Comparison of ENCODE assay signal across 8 cellular contexts in genomic region chr14:72892879-72893635, GRCh38. TPM values are rescaled to one million over a fixed set of nuclear protein-coding genes. Genes with fewer than 3 reads are reported as not detected.
DNase-seq lines count a peak whose midpoint lies in the region; ATAC-seq, FAIRE-seq and TF ChIP-seq lines count a peak whose summit lies in the region.

No MANE protein-coding gene starts in this region.

- peak overlapping the region; percentile 80 for H3K4me3 ChIP-seq in AG04449 (ENCODE audit: low read depth, low read length)
- peak overlapping the region; percentile 72 to 89 for H3K4me3 ChIP-seq in gastroesophageal sphincter
- H3K4me3 ChIP-seq in neuronal stem cell (ENCODE audit: low read length in 2 of 2) = peak overlapping the region; percentile 61 to 79

- H4K8ac ChIP-seq in neuronal stem cell (ENCODE audit: low read depth, low read length) = no peak overlapping the region

- no peak for DNase-seq in AG04449 (ENCODE audit: low read depth, low spot score)
- DNase-seq in neuronal stem cell (ENCODE audit: low spot score) = no peak
- no peak for DNase-seq in urothelium cell line (ENCODE audit: low spot score)
- DNase-seq in NCI-H187 (lab: John Stamatoyannopoulos, UW) = no peak

- no peak overlapping the region for H3K4ac ChIP-seq in neuronal stem cell (ENCODE audit: low read length)

- no peak for TF ChIP-seq POLR2A in gastroesophageal sphincter (IDR thresholded peaks at IDR 0.05)

- peak overlapping the region; percentile 31 for H3K18ac ChIP-seq in neuronal stem cell (ENCODE audit: low read length)

- ATAC-seq in GM18867 (IDR thresholded peaks at IDR 0.05; ENCODE audit: unreplicated experiment) (peak; percentile 12), gastroesophageal sphincter (peak; percentile 26)
- ATAC-seq in activated T-helper 17 cell treated with anti-CD3 and anti-CD28 coated beads, Interleukin-2, amount 50 U/mL, for 72 hours (replicated peaks) = peak; percentile 17

- peak overlapping the region; percentile 48 for H3K23ac ChIP-seq in neuronal stem cell (ENCODE audit: low read depth, low read length, poor library complexity)

- TF ChIP-seq EP300 in gastroesophageal sphincter (IDR thresholded peaks at IDR 0.05) = no peak

- no peaks in the 10 kb centered on the region for H3K9me3 Mint-ChIP-seq in activated T-helper 17 cell treated with anti-CD3 and anti-CD28 coated beads, Interleukin-2, amount 50 U/mL, for 72 hours

- no peak for TF ChIP-seq CTCF in AG04449 (IDR thresholded peaks at IDR 0.05; ENCODE audit: insufficient read depth, low read length, missing control alignments)
- no peak for TF ChIP-seq CTCF in gastroesophageal sphincter (IDR thresholded peaks at IDR 0.05)

- peak overlapping the region; percentile 51 for H3K9ac ChIP-seq in neuronal stem cell (ENCODE audit: low read depth, low read length, poor library complexity)

- H3K36me3 Mint-ChIP-seq in activated T-helper 17 cell treated with anti-CD3 and anti-CD28 coated beads, Interleukin-2, amount 50 U/mL, for 72 hours (ENCODE audit: low read depth) = no peaks in the 10 kb centered on the region

- H3K27ac Mint-ChIP-seq in activated T-helper 17 cell treated with anti-CD3 and anti-CD28 coated beads, Interleukin-2, amount 50 U/mL, for 72 hours = peak overlapping the region; percentile 85

- H3K4me3 Mint-ChIP-seq in activated T-helper 17 cell treated with anti-CD3 and anti-CD28 coated beads, Interleukin-2, amount 50 U/mL, for 72 hours = peak overlapping the region; percentile 87

- peak overlapping the region; percentile 77 for H3K27ac ChIP-seq in KOPT-K1 (ENCODE audit: low read depth, low read length, poor library complexity, severe bottlenecking)
- peak overlapping the region in 3 of 4 donors; percentile 59 to 79 (median 79) for H3K27ac ChIP-seq in gastroesophageal sphincter
- H3K27ac ChIP-seq in neuronal stem cell (replicated peaks; ENCODE audit: low read length) = no peak overlapping the region

- no peak overlapping the region for H2BK15ac ChIP-seq in neuronal stem cell (ENCODE audit: low read length)

- no peak overlapping the region for H4K91ac ChIP-seq in neuronal stem cell (ENCODE audit: low read depth, low read length, poor library complexity)

- peak overlapping the region; percentile 86 for H3K4me2 ChIP-seq in neuronal stem cell (ENCODE audit: insufficient read depth, low read length, poor library complexity, severe bottlenecking)

- H3K27me3 Mint-ChIP-seq in activated T-helper 17 cell treated with anti-CD3 and anti-CD28 coated beads, Interleukin-2, amount 50 U/mL, for 72 hours = peaks cover 35% of the 10 kb centered on the region

- FAIRE-seq in urothelium cell line (lab: Jason Lieb, UNC) = no peak

- H3K4me1 Mint-ChIP-seq in activated T-helper 17 cell treated with anti-CD3 and anti-CD28 coated beads, Interleukin-2, amount 50 U/mL, for 72 hours = peaks cover 19% of the 10 kb centered on the region

- no peaks in the 10 kb centered on the region for H3K79me1 ChIP-seq in neuronal stem cell (ENCODE audit: low read depth, low read length)

- no peaks in the 10 kb centered on the region for H3K9me3 ChIP-seq in KOPT-K1 (ENCODE audit: insufficient read depth, low read length, poor library complexity, severe bottlenecking)
- H3K9me3 ChIP-seq in gastroesophageal sphincter = no peaks in the 10 kb centered on the region
- no peaks in the 10 kb centered on the region for H3K9me3 ChIP-seq in neuronal stem cell (replicated peaks in 1 of 2; ENCODE audit: control insufficient read depth in 2 of 2, insufficient read depth in 1 of 2, low read depth in 1 of 2, low read length in 2 of 2)

- peaks cover 44% of the 10 kb centered on the region for H3K27me3 ChIP-seq in gastroesophageal sphincter
- peaks cover 6 to 82% (median 47%) of the 10 kb centered on the region in 3 experiments for H3K27me3 ChIP-seq in neuronal stem cell (ENCODE audit: control insufficient read depth in 3 of 3, insufficient read depth in 3 of 3, low read depth in 1 of 3, low read length in 3 of 3)

- H2BK5ac ChIP-seq in neuronal stem cell (ENCODE audit: low read length) = no peak overlapping the region

- H3K4me1 ChIP-seq in gastroesophageal sphincter (peaks cover 0 to 37% (median 3%) of the 10 kb centered on the region in 3 donors), neuronal stem cell (ENCODE audit: control insufficient read depth in 2 of 2, insufficient read depth in 1 of 2, low read depth in 1 of 2, low read length in 2 of 2) (peaks cover 23 to 34% of the 10 kb centered on the region in 2 donors)

- POLR2A ChIA-PET in AG04449 (lab: Yijun Ruan, JAX) = interaction anchor here (1.3 kb wide), 1 partner anchor 13 kb away, joined by 3 read pairs; no protein-coding TSS in a partner anchor

- no peak overlapping the region for H2AK5ac ChIP-seq in neuronal stem cell (ENCODE audit: low read depth, low read length)

- no peak overlapping the region for H2BK120ac ChIP-seq in neuronal stem cell (ENCODE audit: low read depth, low read length)

- no peak overlapping the region for H3K14ac ChIP-seq in neuronal stem cell (ENCODE audit: low read length)

- H2BK12ac ChIP-seq in neuronal stem cell (ENCODE audit: low read length) = no peak overlapping the region

- CTCF ChIA-PET in AG04449 (lab: Yijun Ruan, JAX) = interaction anchor here (1.1 to 2.8 kb wide), 9 partner anchors 11 to 379 kb away, joined by 3 to 36 read pairs (median 8); no protein-coding TSS in a partner anchor

- peak overlapping the region; percentile 92 for H2AFZ ChIP-seq in neuronal stem cell (ENCODE audit: low read length)

- H3K36me3 ChIP-seq in KOPT-K1 (ENCODE audit: insufficient read depth, low read length) (no peaks in the 10 kb centered on the region), gastroesophageal sphincter (no peaks in the 10 kb centered on the region), neuronal stem cell (replicated peaks in 1 of 2; ENCODE audit: control insufficient read depth in 2 of 2, insufficient read depth in 2 of 2, low read length in 2 of 2) (no peaks in the 10 kb centered on the region)

- no CpG with 5 or more reads among the region's 68 CpGs for WGBS in gastroesophageal sphincter (ENCODE audit: low coverage in 1 of 2), 2 donors
- whole genome bisulfite sequencing in neuronal stem cell (ENCODE audit: extremely low coverage in 2 of 2, insufficient read length in 2 of 2, insufficient replicate concordance in 1 of 2), 2 donors = no CpG with 5 or more reads among the region's 68 CpGs

RNA-seq across cellular contexts. Expression of gene DPF3, which starts 0.8 kb away (rescaled TPM):
- total RNA-seq in activated T-helper 17 cell treated with anti-CD3 and anti-CD28 coated beads, Interleukin-2, amount 50 U/mL, for 72 hours = under 1 TPM; 0.13 to 0.30 TPM
- total RNA-seq in gastroesophageal sphincter = 1 to 10 TPM in 2 of 4 donors, under 1 TPM in 2; 0.13 to 4.4 (median 2.1) TPM
- polyA plus RNA-seq in neuronal stem cell (2013, experiment 1 of 2) = 0.07 TPM
- 0.07 TPM for polyA plus RNA-seq in neuronal stem cell (2013, experiment 2 of 2)

RNA-seq across cellular contexts. Expression of gene DCAF4, which starts 33.2 kb away (rescaled TPM):
- total RNA-seq in activated T-helper 17 cell treated with anti-CD3 and anti-CD28 coated beads, Interleukin-2, amount 50 U/mL, for 72 hours = 10 to 100 TPM; 10.8 to 25.2 TPM
- 10 to 100 TPM in 3 of 4 donors, 1 to 10 TPM in 1; 9.0 to 22.6 (median 19.8) TPM for total RNA-seq in gastroesophageal sphincter
- 9.9 TPM for polyA plus RNA-seq in neuronal stem cell (2013, experiment 1 of 2)
- 9.8 TPM for polyA plus RNA-seq in neuronal stem cell (2013, experiment 2 of 2)
